ENCODE assay signal across 10 cellular contexts in the genomic region with DNA sequence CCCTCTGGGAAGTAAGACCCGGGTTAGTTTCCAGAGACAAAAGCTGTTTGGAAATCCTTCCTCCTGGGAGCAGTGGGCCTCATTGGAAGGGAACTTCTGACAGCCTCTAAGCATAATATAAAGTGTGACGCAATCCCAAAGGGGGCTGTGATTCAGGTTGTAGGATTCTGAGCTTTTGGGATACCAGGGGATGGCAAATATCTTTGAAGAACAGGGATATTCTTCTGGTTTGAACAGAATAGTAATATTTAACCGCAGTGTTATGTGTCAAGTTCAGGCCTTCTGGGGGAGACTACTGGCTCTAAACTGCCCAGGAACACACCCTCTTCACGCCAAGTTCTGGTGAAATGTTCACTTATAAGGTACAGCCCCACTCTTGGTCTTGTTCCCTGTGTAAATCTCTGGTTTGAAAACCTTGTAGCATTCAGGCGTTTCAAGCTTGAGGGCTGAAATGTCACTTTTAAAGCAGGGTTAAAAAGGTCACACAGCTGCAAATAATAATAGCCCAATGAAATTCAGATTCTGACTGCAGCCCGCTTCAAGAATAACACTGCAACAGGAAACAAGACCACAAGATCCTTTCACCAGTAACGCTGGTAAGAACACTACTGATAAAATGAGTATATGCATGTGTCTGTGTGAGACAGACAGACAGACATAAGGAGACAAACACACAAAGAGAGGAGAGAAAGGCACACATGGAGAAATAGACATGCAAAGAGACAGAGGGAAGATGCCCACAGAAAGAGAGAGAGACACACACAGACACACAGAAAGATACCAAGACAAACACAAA.
DNase-seq lines count a peak whose midpoint lies in the region; ATAC-seq and TF ChIP-seq lines count a peak whose summit lies in the region.
"Had no signal": no experiment of that assay in that cellular context is flagged by ENCODE, and none has a peak within 500 bp of the region (broad histone marks: within the 10 kb centered on the region; RNA-seq: fewer than 3 reads in every experiment).

No MANE protein-coding gene starts in this region.

- no peak overlapping the region for H3K4me3 ChIP-seq in fibroblast of lung (replicated peaks in 1 of 4; ENCODE audit: control extremely low read depth in 1 of 4, insufficient read depth in 1 of 4, low read depth in 3 of 4, low read length in 4 of 4)

- peak; percentile 20 for DNase-seq in GM03348 (ENCODE audit: low spot score)
- peak; percentile 73 to 74 for DNase-seq in fibroblast of lung (ENCODE audit: low read depth in 2 of 2)
- no peak for DNase-seq in iPS-NIHi7 (ENCODE audit: extremely low spot score)
- no peak for DNase-seq in activated CD4-positive, alpha-beta T cell treated with anti-CD3 and anti-CD28 coated beads, Interleukin-2, amount 50 U/mL, for 48 hours
- DNase-seq in activated CD8-positive, alpha-beta memory T cell treated with anti-CD3 and anti-CD28 coated beads, Interleukin-2, amount 10 ng/mL, durations not matched to agents 7 days and 5 days, result no peak
- DNase-seq in midbrain (lab: John Stamatoyannopoulos, UW), result no peak
- DNase-seq: activated naive CD4-positive, alpha-beta T cell treated with anti-CD3 and anti-CD28 coated beads, Interleukin-2, amount 50 U/mL, for 16 hours; NCI-H82 had no signal

- H4K20me1 ChIP-seq in fibroblast of lung (ENCODE audit: control insufficient read depth, extremely low read depth, insufficient read depth, low read length), result no peaks in the 10 kb centered on the region

- H3K79me2 ChIP-seq in fibroblast of lung (ENCODE audit: control insufficient read depth, insufficient read depth, low read length), result no peaks in the 10 kb centered on the region

- no peaks in the 10 kb centered on the region for H3K36me3 Mint-ChIP-seq in activated CD8-positive, alpha-beta memory T cell treated with anti-CD3 and anti-CD28 coated beads, Interleukin-2, amount 10 ng/mL, durations not matched to agents 7 days and 5 days

- H3K27ac Mint-ChIP-seq in activated CD8-positive, alpha-beta memory T cell treated with anti-CD3 and anti-CD28 coated beads, Interleukin-2, amount 10 ng/mL, durations not matched to agents 7 days and 5 days, result no peak overlapping the region

- H3K9ac ChIP-seq in fibroblast of lung (ENCODE audit: insufficient read depth, low read length), result no peak overlapping the region

- ATAC-seq in GM21367 (IDR thresholded peaks at IDR 0.05; ENCODE audit: unreplicated experiment), result peak; percentile 68
- ATAC-seq in HG03354 (IDR thresholded peaks at IDR 0.05; ENCODE audit: poor library complexity, severe bottlenecking, unreplicated experiment), result peak; percentile 80
- no peak for ATAC-seq in activated CD8-positive, alpha-beta memory T cell treated with anti-CD3 and anti-CD28 coated beads, Interleukin-2, amount 10 ng/mL, durations not matched to agents 7 days and 5 days

- no peak overlapping the region for H3K4me3 Mint-ChIP-seq in activated CD8-positive, alpha-beta memory T cell treated with anti-CD3 and anti-CD28 coated beads, Interleukin-2, amount 10 ng/mL, durations not matched to agents 7 days and 5 days

- no peaks in the 10 kb centered on the region for H3K27me3 ChIP-seq in fibroblast of lung (ENCODE audit: control insufficient read depth, insufficient read depth, low read length)

- H3K4me2 ChIP-seq in fibroblast of lung (ENCODE audit: extremely low read depth, insufficient read depth, low read length), result no peak overlapping the region

- H3K9me3 ChIP-seq in fibroblast of lung (ENCODE audit: control insufficient read depth, insufficient read depth, low read depth, low read length), result no peaks in the 10 kb centered on the region

- H3K36me3 ChIP-seq in fibroblast of lung (ENCODE audit: control insufficient read depth, insufficient read depth, low read length), result no peaks in the 10 kb centered on the region

- no peak overlapping the region for H2AFZ ChIP-seq in fibroblast of lung (ENCODE audit: low read length)

- peaks cover 5% of the 10 kb centered on the region for H3K4me1 Mint-ChIP-seq in activated CD8-positive, alpha-beta memory T cell treated with anti-CD3 and anti-CD28 coated beads, Interleukin-2, amount 10 ng/mL, durations not matched to agents 7 days and 5 days

- no peaks in the 10 kb centered on the region for H3K4me1 ChIP-seq in fibroblast of lung (ENCODE audit: control insufficient read depth, extremely low read depth, insufficient read depth, low read length)

- H3K9me3 Mint-ChIP-seq in activated CD8-positive, alpha-beta memory T cell treated with anti-CD3 and anti-CD28 coated beads, Interleukin-2, amount 10 ng/mL, durations not matched to agents 7 days and 5 days (ENCODE audit: low read depth), result no peaks in the 10 kb centered on the region

- peaks cover 25% of the 10 kb centered on the region for H3K27me3 Mint-ChIP-seq in activated CD8-positive, alpha-beta memory T cell treated with anti-CD3 and anti-CD28 coated beads, Interleukin-2, amount 10 ng/mL, durations not matched to agents 7 days and 5 days

- no peak overlapping the region for H3K27ac ChIP-seq in fibroblast of lung (ENCODE audit: insufficient read depth, low read length)

- no peak for TF ChIP-seq CTCF in fibroblast of lung (conservative IDR thresholded peaks at IDR 0.05 in 1 of 2, IDR thresholded peaks at IDR 0.05 in 1 of 2; ENCODE audit: low read depth in 1 of 2, low read length in 2 of 2)

- CTCF ChIA-PET in activated CD8-positive, alpha-beta memory T cell treated with anti-CD3 and anti-CD28 coated beads, Interleukin-2, amount 10 ng/mL, durations not matched to agents 7 days and 5 days (lab: Charles Lee), result no interaction called here

Comparison
In these comparisons a context has a peak if more than half of its experiments do, and no peak if none do; other contexts are left out.
1. DNase-seq: peak in GM03348 (single experiment) and fibroblast of lung (2 of 2); none in iPS-NIHi7 (single experiment), activated CD4-positive, alpha-beta T cell treated with anti-CD3 and anti-CD28 coated beads, Interleukin-2, amount 50 U/mL, for 48 hours (0 of 2), activated CD8-positive, alpha-beta memory T cell treated with anti-CD3 and anti-CD28 coated beads, Interleukin-2, amount 10 ng/mL, durations not matched to agents 7 days and 5 days (single experiment) and midbrain (single experiment).